ENCODE assay signal across 11 cellular contexts in the genomic region with DNA sequence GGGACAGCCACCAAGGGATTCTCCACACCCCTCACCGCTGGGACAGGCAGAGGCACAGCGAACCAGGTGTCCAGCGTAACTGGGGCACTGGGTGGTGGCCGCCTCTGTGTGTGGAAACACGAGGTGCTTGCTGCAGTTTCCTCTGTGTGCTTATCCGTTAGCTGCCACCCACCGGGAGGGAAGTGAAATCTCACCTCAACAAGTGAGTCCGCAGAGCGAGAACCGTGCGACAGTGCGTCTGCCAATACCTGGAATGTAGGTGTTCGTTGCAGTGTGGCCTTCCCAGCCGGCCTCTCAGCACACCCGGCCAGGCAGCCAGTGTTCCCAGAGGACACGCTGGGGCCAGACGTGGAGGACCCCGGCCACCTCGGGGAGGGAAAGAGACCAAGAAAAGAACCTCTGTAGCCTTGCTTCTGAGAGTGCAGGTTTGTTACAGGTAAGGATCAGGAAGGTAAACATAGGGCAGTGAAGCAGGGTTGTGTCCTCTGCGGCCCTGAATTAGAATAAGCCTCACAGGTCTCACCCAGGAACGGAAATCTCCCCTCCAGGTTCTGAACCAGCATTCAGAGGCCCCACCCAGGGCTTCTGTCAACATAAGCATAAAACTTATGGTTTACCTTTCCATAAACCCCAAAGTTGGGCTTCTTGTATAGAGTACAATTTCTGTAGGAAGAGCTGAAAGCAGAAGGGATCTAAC. TPM values are rescaled to one million over a fixed set of nuclear protein-coding genes. Genes with fewer than 3 reads are reported as not detected.
A peak's percentile ranks its signal among the peaks of the same experiment; 100 is the strongest.
DNase-seq lines count a peak whose midpoint lies in the region; ATAC-seq and TF ChIP-seq lines count a peak whose summit lies in the region.
"Had no signal": no experiment of that assay in that cellular context is flagged by ENCODE, and none has a peak within 500 bp of the region (broad histone marks: within the 10 kb centered on the region; RNA-seq: fewer than 3 reads in every experiment).

No MANE protein-coding gene starts in this region.

- peak overlapping the region; percentile 31 for H3K4me3 ChIP-seq in lower lobe of right lung
- peak overlapping the region; percentile 20 to 53 (median 44) for H3K4me3 ChIP-seq in transverse colon
- H3K4me3 ChIP-seq in SJCRH30 = no peak overlapping the region
- peak overlapping the region in 1 of 4 donors; percentile 45 for H3K4me3 ChIP-seq in esophagus squamous epithelium
- H3K4me3 ChIP-seq: esophagus muscularis mucosa, ovary had no signal

- peak overlapping the region; percentile 15 for H3K27ac ChIP-seq in lower lobe of right lung
- peak overlapping the region; percentile 88 to 91 (median 89) for H3K27ac ChIP-seq in transverse colon
- no peak overlapping the region for H3K27ac ChIP-seq in SJCRH30
- H3K27ac ChIP-seq in esophagus squamous epithelium = no peak overlapping the region
- H3K27ac ChIP-seq: esophagus muscularis mucosa, KMS-11, ovary had no signal

- H3K36me3 ChIP-seq in lower lobe of right lung (no peaks in the 10 kb centered on the region), transverse colon (no peaks in the 10 kb centered on the region), SJCRH30 (no peaks in the 10 kb centered on the region), esophagus squamous epithelium (no peaks in the 10 kb centered on the region)
- H3K36me3 ChIP-seq: esophagus muscularis mucosa, ovary had no signal

- no peak for TF ChIP-seq CTCF in lower lobe of right lung (IDR thresholded peaks at IDR 0.05)
- TF ChIP-seq CTCF in transverse colon (IDR thresholded peaks at IDR 0.05) = peak in 2 of 5 experiments; percentile 17 to 36
- TF ChIP-seq CTCF in esophagus squamous epithelium (IDR thresholded peaks at IDR 0.05) = no peak

- WGBS in transverse colon (ENCODE audit: low coverage in 1 of 2), 2 donors = 37% methylated on average over 21 of the region's 21 CpGs; no CpG with 5 or more reads in 1 of the 2 donors
- 67 to 73% methylated on average over 10 to 11 of the region's 21 CpGs for WGBS in esophagus squamous epithelium, 2 donors

- in situ Hi-C loops in transverse colon (cut with MboI; ENCODE audit: low pct_ligation_motif_present in 1 of 4, low pct_unique_long_range_greater_than_20kb in 1 of 4, low sequenced_read_pairs in 3 of 4) = no loop called here

- TF ChIP-seq POLR2A in transverse colon (IDR thresholded peaks at IDR 0.05) (peak; percentile 73), esophagus squamous epithelium (IDR thresholded peaks at IDR 0.05) (no peak)

- H3K27me3 ChIP-seq in lower lobe of right lung (ENCODE audit: low read depth) = no peaks in the 10 kb centered on the region
- H3K27me3 ChIP-seq in transverse colon = no peaks in the 10 kb centered on the region
- H3K27me3 ChIP-seq in SJCRH30 = no peaks in the 10 kb centered on the region
- H3K27me3 ChIP-seq in esophagus squamous epithelium = peaks cover 0 to 21% (median 0%) of the 10 kb centered on the region in 4 donors
- H3K27me3 ChIP-seq: esophagus muscularis mucosa, ovary had no signal

- peak; percentile 64 for DNase-seq in activated CD8-positive, alpha-beta memory T cell treated with anti-CD3 and anti-CD28 coated beads, Interleukin-2, amount 50 U/mL, for 48 hours
- peak; percentile 62 for DNase-seq in lower lobe of right lung
- DNase-seq in transverse colon = peak; percentile 74
- no peak for DNase-seq in NCI-H1694 (lab: John Stamatoyannopoulos, UW)
- DNase-seq in inferior parietal cortex (ENCODE audit: extremely low spot score) = no peak
- no peak for DNase-seq in SJCRH30
- no peak for DNase-seq in esophagus squamous epithelium (lab: John Stamatoyannopoulos, UW)
- DNase-seq: ovary had no signal

- no peak for TF ChIP-seq EP300 in transverse colon (IDR thresholded peaks at IDR 0.05; ENCODE audit: low read depth)

- H3K9me3 ChIP-seq in lower lobe of right lung = no peaks in the 10 kb centered on the region
- H3K9me3 ChIP-seq in transverse colon = no peaks in the 10 kb centered on the region
- H3K9me3 ChIP-seq in SJCRH30 (replicated peaks) = no peaks in the 10 kb centered on the region
- no peaks in the 10 kb centered on the region for H3K9me3 ChIP-seq in esophagus squamous epithelium
- H3K9me3 ChIP-seq: esophagus muscularis mucosa, ovary had no signal

- H3K4me1 ChIP-seq in lower lobe of right lung (peaks cover 10% of the 10 kb centered on the region), transverse colon (peaks cover 0 to 34% (median 16%) of the 10 kb centered on the region in 4 donors), SJCRH30 (no peaks in the 10 kb centered on the region), esophagus squamous epithelium (peaks cover 0 to 14% (median 0%) of the 10 kb centered on the region in 3 donors)
- H3K4me1 ChIP-seq: esophagus muscularis mucosa had no signal

- ATAC-seq in HG03442 (IDR thresholded peaks at IDR 0.05; ENCODE audit: unreplicated experiment) (peak; percentile 64), lower lobe of right lung (peak; percentile 75 to 79)

- intact Hi-C loops in lower lobe of right lung (cut with DNase I) (no loop called here), transverse colon (cut with DNase I; ENCODE audit: low total_unique reads) (no loop called here), esophagus squamous epithelium (cut with DNase I) (no loop called here)

RNA-seq across cellular contexts. Expression of gene BCL2L14, which starts 1.5 kb away (rescaled TPM):
- total RNA-seq in lower lobe of right lung (2.6 TPM), transverse colon (10 to 100 TPM; 27.5 to 81.2 (median 52.5) TPM), esophagus squamous epithelium (1 to 10 TPM in 1 of 4 donors, not detected in 3; 1.6 TPM)
- total RNA-seq in SJCRH30 (2014; rRNA removed; shearing (Covaris generic)) = not detected in 2 replicates
- total RNA-seq: esophagus muscularis mucosa had no signal

Comparison
In these comparisons a context has a peak if more than half of its experiments do, and no peak if none do; other contexts are left out.
1. DNase-seq: peak in activated CD8-positive, alpha-beta memory T cell treated with anti-CD3 and anti-CD28 coated beads, Interleukin-2, amount 50 U/mL, for 48 hours (single experiment), lower lobe of right lung (single experiment) and transverse colon (single experiment); none in NCI-H1694 (single experiment), inferior parietal cortex (single experiment), SJCRH30 (0 of 2) and esophagus squamous epithelium (single experiment).
2. H3K27ac ChIP-seq: peak in lower lobe of right lung (single experiment) and transverse colon (4 of 4); none in SJCRH30 (single experiment) and esophagus squamous epithelium (0 of 4).